ENCODE assay signal across 1 cellular context in genomic region chr3:134371542-134372324, GRCh38.
TF ChIP-seq lines count a peak whose summit lies in the region.

No MANE protein-coding gene starts in this region.

TF ChIP-seq in HCT116, 20 proteins besides CTCF, POLR2A, EP300 and RAD21 (continued from another document):
- TF ChIP-seq EZH2phosphoT487 (IDR thresholded peaks at IDR 0.05; ENCODE audit: borderline replicate concordance) (no peak), ELF1 (IDR thresholded peaks at IDR 0.05; ENCODE audit: borderline replicate concordance, low read depth) (no peak), ZFX (IDR thresholded peaks at IDR 0.05) (no peak), SRF (IDR thresholded peaks at IDR 0.05; ENCODE audit: low read depth) (no peak), FOSL1 (IDR thresholded peaks at IDR 0.05; ENCODE audit: low read depth) (no peak), CBX3 (IDR thresholded peaks at IDR 0.05; ENCODE audit: low read depth) (no peak), CEBPB (IDR thresholded peaks at IDR 0.05; ENCODE audit: low read depth) (no peak), ZNF274 (IDR thresholded peaks at IDR 0.05; ENCODE audit: low read depth, low read length) (no peak), EGR1 (IDR thresholded peaks at IDR 0.05; ENCODE audit: low read depth) (no peak)
- TF ChIP-seq, protein P1, sequence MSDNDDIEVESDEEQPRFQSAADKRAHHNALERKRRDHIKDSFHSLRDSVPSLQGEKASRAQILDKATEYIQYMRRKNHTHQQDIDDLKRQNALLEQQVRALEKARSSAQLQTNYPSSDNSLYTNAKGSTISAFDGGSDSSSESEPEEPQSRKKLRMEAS (IDR thresholded peaks at IDR 0.05) = no peak
- TF ChIP-seq, protein P2, sequence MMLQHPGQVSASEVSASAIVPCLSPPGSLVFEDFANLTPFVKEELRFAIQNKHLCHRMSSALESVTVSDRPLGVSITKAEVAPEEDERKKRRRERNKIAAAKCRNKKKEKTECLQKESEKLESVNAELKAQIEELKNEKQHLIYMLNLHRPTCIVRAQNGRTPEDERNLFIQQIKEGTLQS (IDR thresholded peaks at IDR 0.05) = no peak
- TF ChIP-seq, protein P3, sequence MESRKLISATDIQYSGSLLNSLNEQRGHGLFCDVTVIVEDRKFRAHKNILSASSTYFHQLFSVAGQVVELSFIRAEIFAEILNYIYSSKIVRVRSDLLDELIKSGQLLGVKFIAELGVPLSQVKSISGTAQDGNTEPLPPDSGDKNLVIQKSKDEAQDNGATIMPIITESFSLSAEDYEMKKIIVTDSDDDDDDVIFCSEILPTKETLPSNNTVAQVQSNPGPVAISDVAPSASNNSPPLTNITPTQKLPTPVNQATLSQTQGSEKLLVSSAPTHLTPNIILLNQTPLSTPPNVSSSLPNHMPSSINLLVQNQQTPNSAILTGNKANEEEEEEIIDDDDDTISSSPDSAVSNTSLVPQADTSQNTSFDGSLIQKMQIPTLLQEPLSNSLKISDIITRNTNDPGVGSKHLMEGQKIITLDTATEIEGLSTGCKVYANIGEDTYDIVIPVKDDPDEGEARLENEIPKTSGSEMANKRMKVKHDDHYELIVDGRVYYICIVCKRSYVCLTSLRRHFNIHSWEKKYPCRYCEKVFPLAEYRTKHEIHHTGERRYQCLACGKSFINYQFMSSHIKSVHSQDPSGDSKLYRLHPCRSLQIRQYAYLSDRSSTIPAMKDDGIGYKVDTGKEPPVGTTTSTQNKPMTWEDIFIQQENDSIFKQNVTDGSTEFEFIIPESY (IDR thresholded peaks at IDR 0.05; ENCODE audit: extremely low read depth, insufficient replicate concordance, low read length) = no peak
